19 cellular contexts compared by ENCODE assay signal in the genomic region with DNA sequence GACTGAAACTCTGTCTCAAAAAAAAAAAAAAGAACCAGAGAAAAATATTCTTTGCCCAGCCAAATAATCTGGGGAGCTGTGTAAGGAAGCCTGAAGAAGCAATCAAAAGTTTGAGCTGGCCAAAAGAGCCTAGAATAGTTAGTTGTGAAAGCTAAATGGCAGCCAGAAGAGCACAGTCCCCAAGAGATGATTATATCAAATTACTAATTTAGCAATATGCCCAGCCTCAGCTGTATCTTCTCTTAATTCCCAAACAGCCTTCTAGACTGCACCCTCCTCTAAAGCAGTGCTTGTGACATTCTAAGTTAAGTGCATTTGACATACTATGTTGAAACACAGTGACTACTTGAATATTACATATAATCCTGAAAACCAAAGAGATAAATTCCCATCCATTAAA.
"Had no signal": no experiment of that assay in that cellular context is flagged by ENCODE, and none has a peak within 500 bp of the region (broad histone marks: within the 10 kb centered on the region; RNA-seq: fewer than 3 reads in every experiment).

No MANE protein-coding gene starts in this region.

- H3K4me3 Mint-ChIP-seq: endodermal cell; naive thymus-derived CD4-positive, alpha-beta T cell; nephron progenitor cell had no signal

- H3K27me3 ChIP-seq: colonic mucosa, tibial artery, upper lobe of left lung, uterus had no signal

- H3K4me2 ChIP-seq: smooth muscle cell had no signal

- H3K27ac Mint-ChIP-seq: endodermal cell, nephron progenitor cell had no signal

- H3K27me3 Mint-ChIP-seq: naive thymus-derived CD4-positive, alpha-beta T cell had no signal

- H3K4me1 ChIP-seq: colonic mucosa, upper lobe of left lung, uterus had no signal

- H3K4me3 ChIP-seq: colonic mucosa, lung, smooth muscle cell, tibial artery, upper lobe of left lung, uterus had no signal

- H3K9me3 ChIP-seq: colonic mucosa, tibial artery, upper lobe of left lung, uterus had no signal

- H3K36me3 ChIP-seq: colonic mucosa, tibial artery, upper lobe of left lung, uterus had no signal

- DNase-seq: colonic mucosa; dermis blood vessel endothelial cell; effector CD4-positive, alpha-beta T cell; endodermal cell; erythroblast; head of caudate nucleus; hippocampal formation; left colon; left ventricle myocardium superior; mesendoderm; naive thymus-derived CD4-positive, alpha-beta T cell; nephron progenitor cell; stimulated activated CD4-positive, alpha-beta T cell treated with anti-CD3 and anti-CD28 coated beads, Interleukin-2, amount 100 ng/mL, for 48 hours; stimulated activated naive CD8-positive, alpha-beta T cell treated with anti-CD3 and anti-CD28 coated beads, Interleukin-15, Interleukin-2, amounts not matched to agents 100 U/mL and 50 U/mL, for 24 hours; tibial artery; upper lobe of left lung; uterus had no signal

- ATAC-seq: left colon; left ventricle myocardium superior; naive thymus-derived CD4-positive, alpha-beta T cell; stimulated activated naive CD8-positive, alpha-beta T cell treated with anti-CD3 and anti-CD28 coated beads, Interleukin-15, Interleukin-2, amounts not matched to agents 100 U/mL and 50 U/mL, for 24 hours had no signal

- H3K27ac ChIP-seq: colonic mucosa, tibial artery, upper lobe of left lung, uterus had no signal
